ENCODE assay signal across 24 cellular contexts in genomic region chr2:29616569-29616968, GRCh38.
"Had no signal": no experiment of that assay in that cellular context is flagged by ENCODE, and none has a peak within 500 bp of the region (broad histone marks: within the 10 kb centered on the region; RNA-seq: fewer than 3 reads in every experiment).

No MANE protein-coding gene starts in this region.

- H3K9me3 ChIP-seq: heart right ventricle, left lung, lower lobe of right lung, ovary, right atrium auricular region, right lobe of liver, tibial nerve, upper lobe of left lung had no signal

- H3K27ac ChIP-seq: heart right ventricle, hepatocyte, left lung, lower lobe of right lung, ovary, right atrium auricular region, right lobe of liver, tibial nerve, upper lobe of left lung had no signal

- H3K4me2 ChIP-seq: hepatocyte, smooth muscle cell had no signal

- H3K27me3 ChIP-seq: hepatocyte, left lung, ovary, right atrium auricular region, right lobe of liver, tibial nerve, upper lobe of left lung had no signal

- ATAC-seq: heart right ventricle; left colon; left lung; lower lobe of right lung; natural killer cell; right lobe of liver; stimulated activated memory B cell treated with anti-CD40 and anti-IgM and Interleukin-4, amounts not matched to agents 10 μg/mL and 1 μg/mL and 100 μg/mL, for 72 hours; stimulated activated naive CD8-positive, alpha-beta T cell treated with anti-CD3 and anti-CD28 coated beads, Interleukin-15, amount 100 ng/mL, for 72 hours had no signal

- DNase-seq: heart right ventricle; kidney; left colon; left lung; lower lobe of right lung; mammary epithelial cell; mesenchymal stem cell; naive B cell; natural killer cell; ovary; right lobe of liver; stimulated activated CD4-positive, alpha-beta T cell treated with anti-CD3 and anti-CD28 coated beads, Interleukin-1b, Interleukin-23, amount 100 ng/mL, for 48 hours; stimulated activated CD4-positive, alpha-beta T cell treated with anti-CD3 and anti-CD28 coated beads, Interleukin-2, amount 100 ng/mL, for 48 hours; stimulated activated CD4-positive, alpha-beta T cell treated with anti-CD3 and anti-CD28 coated beads, Interleukin-4, amount 100 ng/mL, for 4 hours; stimulated activated CD8-positive, alpha-beta memory T cell treated with anti-CD3 and anti-CD28 coated beads, Interleukin-4, amount 100 ng/mL, for 48 hours; stimulated activated naive CD4-positive, alpha-beta T cell treated with Interleukin-2 at 50 U/mL for 16 hours; stimulated activated naive CD8-positive, alpha-beta T cell treated with anti-CD3 and anti-CD28 coated beads, Interleukin-15, amount 100 ng/mL, for 72 hours; substantia nigra; upper lobe of left lung had no signal

- H3K79me2 ChIP-seq: hepatocyte had no signal

- H3K4me3 ChIP-seq: heart right ventricle, hepatocyte, left lung, lower lobe of right lung, ovary, right atrium auricular region, right lobe of liver, smooth muscle cell, tibial nerve, upper lobe of left lung had no signal

- H2AFZ ChIP-seq: hepatocyte had no signal

- H3K36me3 ChIP-seq: heart right ventricle, left lung, lower lobe of right lung, ovary, right atrium auricular region, right lobe of liver, tibial nerve, upper lobe of left lung had no signal

- H3K4me1 ChIP-seq: heart right ventricle, left lung, lower lobe of right lung, right atrium auricular region, tibial nerve, upper lobe of left lung had no signal
